In the genomic region with DNA sequence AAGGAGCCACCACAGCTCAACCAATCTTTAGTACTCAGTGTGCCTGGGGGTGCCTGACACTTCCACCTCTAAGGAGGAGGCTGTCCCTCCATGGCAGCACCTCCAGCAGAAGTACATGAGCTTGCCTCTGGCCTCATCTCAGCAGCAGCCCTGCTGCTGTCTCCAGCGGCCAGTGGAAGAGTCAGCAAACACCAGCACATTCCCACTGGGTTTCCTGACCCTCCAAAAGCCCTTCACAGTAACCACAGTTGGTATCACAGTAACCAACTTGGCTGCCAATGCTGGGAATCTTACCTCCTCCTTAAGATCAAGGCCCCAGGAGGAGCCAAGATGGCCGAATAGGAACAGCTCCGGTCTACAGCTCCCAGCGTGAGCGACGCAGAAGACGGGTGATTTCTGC, we compare ENCODE assay signal across 21 cellular contexts. TPM values are rescaled to one million over a fixed set of nuclear protein-coding genes. Genes with fewer than 3 reads are reported as not detected.
"Had no signal": no experiment of that assay in that cellular context is flagged by ENCODE, and none has a peak within 500 bp of the region (broad histone marks: within the 10 kb centered on the region; RNA-seq: fewer than 3 reads in every experiment).

No MANE protein-coding gene starts in this region.

- H3K4me2 ChIP-seq: hepatocyte had no signal

- H3K9me3 Mint-ChIP-seq: activated CD4-positive, alpha-beta T cell treated with anti-CD3 and anti-CD28 coated beads, Interleukin-2, amount 10 ng/mL, durations not matched to agents 7 days and 5 days; activated naive CD8-positive, alpha-beta T cell treated with anti-CD3 and anti-CD28 coated beads for 36 hours; effector memory CD8-positive, alpha-beta T cell; nephron; stimulated activated naive CD8-positive, alpha-beta T cell treated with anti-CD3 and anti-CD28 coated beads, Interleukin-15, Interleukin-2, amounts not matched to agents 100 ng/mL and 50 ng/mL, for 24 hours had no signal

- DNase-seq: activated CD4-positive, alpha-beta T cell treated with anti-CD3 and anti-CD28 coated beads, Interleukin-2, amount 10 ng/mL, durations not matched to agents 7 days and 5 days; activated CD4-positive, CD25-positive, alpha-beta regulatory T cell; activated CD8-positive, alpha-beta memory T cell treated with anti-CD3 and anti-CD28 coated beads for 24 hours; activated naive CD8-positive, alpha-beta T cell treated with anti-CD3 and anti-CD28 coated beads for 36 hours; amniotic stem cell; dermis blood vessel endothelial cell; effector memory CD8-positive, alpha-beta T cell; foreskin keratinocyte; midbrain; psoas muscle; right cardiac atrium; stimulated activated CD4-positive, alpha-beta T cell treated with anti-CD3 and anti-CD28 coated beads, Interleukin-15, amount 100 ng/mL, for 24 hours; stimulated activated CD4-positive, alpha-beta T cell treated with anti-CD3 and anti-CD28 coated beads, Interleukin-2, amount 100 ng/mL, for 48 hours; transverse colon had no signal

- H3K4me3 Mint-ChIP-seq: activated CD4-positive, alpha-beta T cell treated with anti-CD3 and anti-CD28 coated beads, Interleukin-2, amount 10 ng/mL, durations not matched to agents 7 days and 5 days; activated naive CD8-positive, alpha-beta T cell treated with anti-CD3 and anti-CD28 coated beads for 36 hours; effector memory CD8-positive, alpha-beta T cell; nephron; stimulated activated naive CD8-positive, alpha-beta T cell treated with anti-CD3 and anti-CD28 coated beads, Interleukin-15, Interleukin-2, amounts not matched to agents 100 ng/mL and 50 ng/mL, for 24 hours had no signal

- H3K27ac Mint-ChIP-seq: activated CD4-positive, alpha-beta T cell treated with anti-CD3 and anti-CD28 coated beads, Interleukin-2, amount 10 ng/mL, durations not matched to agents 7 days and 5 days; activated naive CD8-positive, alpha-beta T cell treated with anti-CD3 and anti-CD28 coated beads for 36 hours; effector memory CD8-positive, alpha-beta T cell; nephron; stimulated activated naive CD8-positive, alpha-beta T cell treated with anti-CD3 and anti-CD28 coated beads, Interleukin-15, Interleukin-2, amounts not matched to agents 100 ng/mL and 50 ng/mL, for 24 hours had no signal

- H3K9me3 ChIP-seq: psoas muscle, suprapubic skin, transverse colon had no signal

- H3K27me3 ChIP-seq: cardiac muscle cell, hepatocyte, suprapubic skin, transverse colon had no signal

- H3K27ac ChIP-seq: cardiac muscle cell, foreskin keratinocyte, hepatocyte, psoas muscle, suprapubic skin, transverse colon had no signal

- H2AFZ ChIP-seq: hepatocyte had no signal

- H3K36me3 Mint-ChIP-seq: activated naive CD8-positive, alpha-beta T cell treated with anti-CD3 and anti-CD28 coated beads for 36 hours had no signal

- H3K79me2 ChIP-seq: hepatocyte had no signal

- H3K4me1 ChIP-seq: foreskin keratinocyte, psoas muscle, suprapubic skin, transverse colon had no signal

- H3K4me3 ChIP-seq: cardiac muscle cell, hepatocyte, lung, psoas muscle, skin epidermis, suprapubic skin, transverse colon had no signal

- H3K36me3 ChIP-seq: cardiac muscle cell, suprapubic skin, transverse colon had no signal

- H3K4me1 Mint-ChIP-seq: activated CD4-positive, alpha-beta T cell treated with anti-CD3 and anti-CD28 coated beads, Interleukin-2, amount 10 ng/mL, durations not matched to agents 7 days and 5 days; activated naive CD8-positive, alpha-beta T cell treated with anti-CD3 and anti-CD28 coated beads for 36 hours; nephron had no signal

RNA-seq across cellular contexts. Expression of a gene that starts 29.4 kb away (rescaled TPM):
- total RNA-seq: activated CD4-positive, alpha-beta T cell treated with anti-CD3 and anti-CD28 coated beads, Interleukin-2, amount 10 ng/mL, durations not matched to agents 7 days and 5 days; right cardiac atrium had no signal
- polyA plus RNA-seq: cardiac muscle cell, right cardiac atrium had no signal
